10 cellular contexts compared by ENCODE assay signal in genomic region chr19:19626516-19627441, GRCh38. TPM values are rescaled to one million over a fixed set of nuclear protein-coding genes. Genes with fewer than 3 reads are reported as not detected.
DNase-seq lines count a peak whose midpoint lies in the region; ATAC-seq, FAIRE-seq and TF ChIP-seq lines count a peak whose summit lies in the region.
"Had no signal": no experiment of that assay in that cellular context is flagged by ENCODE, and none has a peak within 500 bp of the region (broad histone marks: within the 10 kb centered on the region; RNA-seq: fewer than 3 reads in every experiment).

No MANE protein-coding gene starts in this region.

- TF ChIP-seq CTCF in kidney (IDR thresholded peaks at IDR 0.05; ENCODE audit: borderline replicate concordance, extremely low read depth, insufficient read depth), result no peak
- TF ChIP-seq CTCF in upper lobe of right lung (IDR thresholded peaks at IDR 0.05), result no peak

- peak overlapping the region; percentile 87 for H3K27ac Mint-ChIP-seq in activated naive CD4-positive, alpha-beta T cell treated with anti-CD3 and anti-CD28 coated beads, Interleukin-2, amount 50 U/mL, for 24 hours
- peak overlapping the region; percentile 97 for H3K27ac Mint-ChIP-seq in activated naive CD8-positive, alpha-beta T cell

- DNase-seq in activated naive CD4-positive, alpha-beta T cell (lab: John Stamatoyannopoulos, UW), result no peak
- DNase-seq in kidney, result peak; percentile 70
- DNase-seq in upper lobe of right lung, result no peak
- DNase-seq in kidney tubule cell (ENCODE audit: low spot score), result no peak
- DNase-seq in SW 1271 (lab: John Stamatoyannopoulos, UW), result no peak
- no peak for DNase-seq in activated gamma-delta T cell treated with Interleukin-2 at 50 U/mL for 16 hours

- H3K36me3 ChIP-seq in kidney (ENCODE audit: control insufficient read depth in 1 of 2, insufficient read depth in 2 of 2, low read length in 2 of 2) (no peaks in the 10 kb centered on the region), upper lobe of right lung (no peaks in the 10 kb centered on the region)

- H3K27me3 Mint-ChIP-seq in activated naive CD4-positive, alpha-beta T cell treated with anti-CD3 and anti-CD28 coated beads, Interleukin-2, amount 50 U/mL, for 24 hours, result no peaks in the 10 kb centered on the region
- no peaks in the 10 kb centered on the region for H3K27me3 Mint-ChIP-seq in activated naive CD8-positive, alpha-beta T cell

- H3K9ac ChIP-seq in kidney (ENCODE audit: low read length in 2 of 2), result no peak overlapping the region

- H3K4me3 ChIP-seq in kidney (ENCODE audit: low read length in 2 of 2) (peak overlapping the region in 1 of 2 donors; percentile 41), upper lobe of right lung (peak overlapping the region; percentile 58)

- H3K36me3 Mint-ChIP-seq in activated naive CD4-positive, alpha-beta T cell treated with anti-CD3 and anti-CD28 coated beads, Interleukin-2, amount 50 U/mL, for 24 hours, result peaks cover 6% of the 10 kb centered on the region
- no peaks in the 10 kb centered on the region for H3K36me3 Mint-ChIP-seq in activated naive CD8-positive, alpha-beta T cell

- FAIRE-seq in kidney (lab: Jason Lieb, UNC), result no peak

- H3K27ac ChIP-seq in kidney (ENCODE audit: low read depth in 2 of 2, low read length in 2 of 2), result no peak overlapping the region
- peak overlapping the region; percentile 36 for H3K27ac ChIP-seq in upper lobe of right lung

- H3K27me3 ChIP-seq in upper lobe of right lung, result no peaks in the 10 kb centered on the region

- H3K4me1 ChIP-seq in kidney (ENCODE audit: control insufficient read depth in 1 of 2, insufficient read depth in 1 of 2, low read depth in 1 of 2, low read length in 2 of 2) (peaks cover 0 to 3% of the 10 kb centered on the region in 2 donors), upper lobe of right lung (no peaks in the 10 kb centered on the region)

- H3K9me3 ChIP-seq in kidney (ENCODE audit: control insufficient read depth in 1 of 2, low read length in 2 of 2) (no peaks in the 10 kb centered on the region), upper lobe of right lung (no peaks in the 10 kb centered on the region)
- H3K9me3 ChIP-seq: left lung had no signal

- peak overlapping the region; percentile 89 for H3K4me3 Mint-ChIP-seq in activated naive CD4-positive, alpha-beta T cell treated with anti-CD3 and anti-CD28 coated beads, Interleukin-2, amount 50 U/mL, for 24 hours
- H3K4me3 Mint-ChIP-seq in activated naive CD8-positive, alpha-beta T cell, result peak overlapping the region; percentile 97

- no peak for ATAC-seq in upper lobe of right lung

- peaks cover 23% of the 10 kb centered on the region for H3K4me1 Mint-ChIP-seq in activated naive CD4-positive, alpha-beta T cell treated with anti-CD3 and anti-CD28 coated beads, Interleukin-2, amount 50 U/mL, for 24 hours
- H3K4me1 Mint-ChIP-seq in activated naive CD8-positive, alpha-beta T cell (ENCODE audit: low read depth), result peaks cover 29% of the 10 kb centered on the region

- intact Hi-C loops in kidney (cut with DNase I), result no loop called here
- intact Hi-C loops in upper lobe of right lung (cut with DNase I), result no loop called here

- no peaks in the 10 kb centered on the region for H3K9me3 Mint-ChIP-seq in activated naive CD4-positive, alpha-beta T cell treated with anti-CD3 and anti-CD28 coated beads, Interleukin-2, amount 50 U/mL, for 24 hours
- no peaks in the 10 kb centered on the region for H3K9me3 Mint-ChIP-seq in activated naive CD8-positive, alpha-beta T cell (ENCODE audit: low read depth)

RNA-seq across cellular contexts. Expression of gene LPAR2, which starts 1.2 kb away (rescaled TPM):
- total RNA-seq in kidney (10.4 TPM), upper lobe of right lung (23.5 TPM)
- polyA plus RNA-seq in kidney (ENCODE audit: insufficient read depth, low read depth, low replicate concordance), result 5.6 TPM

RNA-seq across cellular contexts. Expression of gene PBX4, which starts 8.3 kb away (rescaled TPM):
- 5.7 TPM for total RNA-seq in kidney
- 3.9 TPM for polyA plus RNA-seq in kidney (ENCODE audit: insufficient read depth, low read depth, low replicate concordance)
- 3.4 TPM for total RNA-seq in upper lobe of right lung
- total RNA-seq: dermis microvascular lymphatic vessel endothelial cell had no signal

RNA-seq across cellular contexts. Expression of gene GMIP, which starts 16.7 kb away (rescaled TPM):
- total RNA-seq in kidney (18.8 TPM), upper lobe of right lung (37.3 TPM)
- 3.3 TPM for polyA plus RNA-seq in kidney (ENCODE audit: insufficient read depth, low read depth, low replicate concordance)

RNA-seq across cellular contexts. Expression of gene ATP13A1, which starts 36.7 kb away (rescaled TPM):
- total RNA-seq in kidney, result 78.1 TPM
- 30.1 TPM for polyA plus RNA-seq in kidney (ENCODE audit: insufficient read depth, low read depth, low replicate concordance)
- total RNA-seq in upper lobe of right lung, result 55.5 TPM

RNA-seq across cellular contexts. Expression of gene ZNF101, which starts 41.9 kb away (rescaled TPM):
- total RNA-seq in kidney (21.2 TPM), upper lobe of right lung (11.1 TPM)
- 10.2 TPM for polyA plus RNA-seq in kidney (ENCODE audit: insufficient read depth, low read depth, low replicate concordance)
